ENCODE assay signal across 9 cellular contexts in the genomic region with DNA sequence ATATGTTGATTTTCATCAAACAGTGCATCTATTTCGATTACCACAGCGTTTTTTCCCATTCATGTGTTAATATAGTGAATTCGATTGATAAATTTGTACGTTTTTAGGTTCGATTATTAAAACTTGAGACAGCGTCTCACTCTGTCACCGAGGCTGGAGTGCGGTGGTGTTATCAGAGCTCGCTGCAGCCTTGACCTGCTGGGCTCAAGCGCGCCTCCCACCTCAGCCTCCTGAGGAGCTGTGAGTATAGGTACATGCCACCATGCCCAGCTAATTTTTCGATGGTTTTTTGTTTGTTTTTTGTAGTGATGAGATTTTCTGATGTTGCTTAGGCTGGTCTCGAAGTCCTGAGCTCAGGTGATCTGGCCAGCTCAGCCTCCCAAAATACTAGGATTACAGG. TPM values are rescaled to one million over a fixed set of nuclear protein-coding genes. Genes with fewer than 3 reads are reported as not detected.
"Had no signal": no experiment of that assay in that cellular context is flagged by ENCODE, and none has a peak within 500 bp of the region (broad histone marks: within the 10 kb centered on the region; RNA-seq: fewer than 3 reads in every experiment).

No MANE protein-coding gene starts in this region.

RNA-seq across cellular contexts. Expression of a gene that starts 1.0 kb away (rescaled TPM):
- total RNA-seq: LHCN-M2, MCF 10A, NCI-H460, OCI-LY7, PC-9, Right ventricle myocardium superior, RPMI7951, SJSA1 had no signal
- polyA plus RNA-seq: SK-N-SH had no signal

RNA-seq across cellular contexts. Expression of a gene that starts 8.5 kb away (rescaled TPM):
- total RNA-seq: LHCN-M2, MCF 10A, NCI-H460, OCI-LY7, PC-9, Right ventricle myocardium superior, RPMI7951, SJSA1 had no signal
- polyA plus RNA-seq: SK-N-SH had no signal

RNA-seq across cellular contexts. Expression of a gene that starts 10.6 kb away (rescaled TPM):
- total RNA-seq: LHCN-M2, MCF 10A, NCI-H460, OCI-LY7, PC-9, Right ventricle myocardium superior, RPMI7951, SJSA1 had no signal
- polyA plus RNA-seq: SK-N-SH had no signal

RNA-seq across cellular contexts. Expression of a gene that starts 18.1 kb away (rescaled TPM):
- total RNA-seq: LHCN-M2, MCF 10A, NCI-H460, OCI-LY7, PC-9, Right ventricle myocardium superior, RPMI7951, SJSA1 had no signal
- polyA plus RNA-seq: SK-N-SH had no signal

RNA-seq across cellular contexts. Expression of a gene that starts 20.1 kb away (rescaled TPM):
- total RNA-seq: LHCN-M2, MCF 10A, NCI-H460, OCI-LY7, PC-9, Right ventricle myocardium superior, RPMI7951, SJSA1 had no signal
- polyA plus RNA-seq: SK-N-SH had no signal
